31 cellular contexts compared by ENCODE assay signal in genomic region chr6:7419065-7419464, GRCh38. TPM values are rescaled to one million over a fixed set of nuclear protein-coding genes. Genes with fewer than 3 reads are reported as not detected.
A peak's percentile ranks its signal among the peaks of the same experiment; 100 is the strongest.
DNase-seq lines count a peak whose midpoint lies in the region; ATAC-seq and TF ChIP-seq lines count a peak whose summit lies in the region.
"Had no signal": no experiment of that assay in that cellular context is flagged by ENCODE, and none has a peak within 500 bp of the region (broad histone marks: within the 10 kb centered on the region; RNA-seq: fewer than 3 reads in every experiment).

No MANE protein-coding gene starts in this region.

- no peak overlapping the region for H2AK5ac ChIP-seq in mesenchymal stem cell (ENCODE audit: low read length, severe bottlenecking)

- no peaks in the 10 kb centered on the region for H3K9me3 ChIP-seq in Caco-2
- no peaks in the 10 kb centered on the region for H3K9me3 ChIP-seq in mesenchymal stem cell (ENCODE audit: control insufficient read depth, low read length)
- H3K9me3 ChIP-seq: mucosa of descending colon, suprapubic skin, vagina had no signal

- TF ChIP-seq CTCF in Caco-2 (IDR thresholded peaks at IDR 0.05; ENCODE audit: insufficient read depth in 1 of 2, low read depth in 1 of 2, low read length in 1 of 2, severe bottlenecking in 1 of 2, unreplicated experiment in 1 of 2) (no peak), GM10248 (IDR thresholded peaks at IDR 0.05; ENCODE audit: control extremely low read depth, extremely low read depth, low read depth, missing control alignments) (no peak)

- no peak overlapping the region for H2BK12ac ChIP-seq in mesenchymal stem cell (ENCODE audit: low read length in 2 of 2)

- intact Hi-C loops in Caco-2 (cut with micrococcal nuclease; ENCODE audit: unreplicated experiment) (no loop called here), posterior cingulate gyrus (cut with DNase I) (no loop called here)

- H2BK5ac ChIP-seq in mesenchymal stem cell (ENCODE audit: low read depth, low read length, poor library complexity, severe bottlenecking): no peak overlapping the region

- peaks cover 42% of the 10 kb centered on the region for H3K4me1 Mint-ChIP-seq in Caco-2 (ENCODE audit: low read depth, unreplicated experiment)
- H3K4me1 Mint-ChIP-seq: immature natural killer cell; stimulated activated effector memory CD8-positive, alpha-beta T cell treated with anti-CD3 and anti-CD28 coated beads, Interleukin-12 subunit alpha, Interleukin-12 subunit beta, amount 100 ng/mL, for 72 hours had no signal

- H2BK15ac ChIP-seq in mesenchymal stem cell (ENCODE audit: low read depth, poor library complexity, severe bottlenecking): no peak overlapping the region

- WGBS in mesenchymal stem cell: 13% methylated on average over 1 of the region's 1 CpG

- BruUV-seq in Caco-2 (replicated peaks; lab: Mats Ljungman, UMichigan): no TSS peak

- no peaks in the 10 kb centered on the region for H3K9me3 Mint-ChIP-seq in Caco-2 (ENCODE audit: unreplicated experiment)
- no peaks in the 10 kb centered on the region for H3K9me3 Mint-ChIP-seq in activated naive CD4-positive, alpha-beta T cell treated with anti-CD3 and anti-CD28 coated beads, Interleukin-2, amount 50 U/mL, for 72 hours
- H3K9me3 Mint-ChIP-seq: CD4-positive, CD25-positive, alpha-beta regulatory T cell; dendritic cell treated with granulocyte-macrophage colony-stimulating factor and Interleukin-4, amounts not matched to agents 40 ng/mL and 50 ng/mL, for 4 days; immature natural killer cell; stimulated activated effector memory CD8-positive, alpha-beta T cell treated with anti-CD3 and anti-CD28 coated beads, Interleukin-12 subunit alpha, Interleukin-12 subunit beta, amount 100 ng/mL, for 72 hours had no signal

- H3K4me3 ChIP-seq in Caco-2 (ENCODE audit: low read depth, low read length) (no peak overlapping the region), mesenchymal stem cell (ENCODE audit: insufficient read depth in 1 of 2, low read depth in 1 of 2, low read length in 2 of 2) (no peak overlapping the region)
- H3K4me3 ChIP-seq: mucosa of descending colon, suprapubic skin, vagina had no signal

- peak overlapping the region; percentile 45 for H3K4me3 Mint-ChIP-seq in Caco-2 (ENCODE audit: unreplicated experiment)
- H3K4me3 Mint-ChIP-seq: CD4-positive, CD25-positive, alpha-beta regulatory T cell; dendritic cell treated with granulocyte-macrophage colony-stimulating factor and Interleukin-4, amounts not matched to agents 40 ng/mL and 50 ng/mL, for 4 days; immature natural killer cell; stimulated activated effector memory CD8-positive, alpha-beta T cell treated with anti-CD3 and anti-CD28 coated beads, Interleukin-12 subunit alpha, Interleukin-12 subunit beta, amount 100 ng/mL, for 72 hours had no signal

- peaks cover 33% of the 10 kb centered on the region for H3K36me3 Mint-ChIP-seq in Caco-2 (ENCODE audit: insufficient read depth, unreplicated experiment)
- peaks cover 19 to 29% of the 10 kb centered on the region in 2 donors for H3K36me3 Mint-ChIP-seq in activated naive CD4-positive, alpha-beta T cell treated with anti-CD3 and anti-CD28 coated beads, Interleukin-2, amount 50 U/mL, for 72 hours

- H3K18ac ChIP-seq in mesenchymal stem cell (ENCODE audit: low read depth in 1 of 2, low read length in 2 of 2): peak overlapping the region in 1 of 2 experiments; percentile 55

- H4K91ac ChIP-seq in mesenchymal stem cell (ENCODE audit: low read length): no peak overlapping the region

- CTCF ChIA-PET in Caco-2 (lab: Charles Lee): interaction anchor here (0.6 to 0.8 kb wide), 3 partner anchors 47 to 196 kb away, joined by 3 to 4 read pairs (median 4); no protein-coding TSS in a partner anchor
- CTCF ChIA-PET in GM10248 (lab: Yijun Ruan, JAX): interaction anchor here (1.6 kb wide), 1 partner anchor 19 kb away, joined by 3 read pairs; no protein-coding TSS in a partner anchor

- no peak overlapping the region for H4K8ac ChIP-seq in mesenchymal stem cell (ENCODE audit: low read length)

- peaks cover 4% of the 10 kb centered on the region for H3K79me1 ChIP-seq in mesenchymal stem cell (replicated peaks; ENCODE audit: low read length, poor library complexity, severe bottlenecking)

- H3K27me3 ChIP-seq in Caco-2 (replicated peaks; ENCODE audit: control insufficient read depth, insufficient read depth, low read length) (no peaks in the 10 kb centered on the region), mesenchymal stem cell (ENCODE audit: control insufficient read depth in 1 of 2, insufficient read depth in 1 of 2, low read length in 2 of 2) (no peaks in the 10 kb centered on the region)
- H3K27me3 ChIP-seq: foreskin keratinocyte, suprapubic skin, vagina had no signal

- H3K4me1 ChIP-seq in Caco-2 (peaks cover 53% of the 10 kb centered on the region), mesenchymal stem cell (ENCODE audit: control insufficient read depth, insufficient read depth, low read depth, low read length) (peaks cover 6% of the 10 kb centered on the region)
- H3K4me1 ChIP-seq: foreskin keratinocyte, vagina had no signal

- POLR2A ChIA-PET in Caco-2 (lab: Charles Lee) (no interaction called here), GM10248 (lab: Yijun Ruan, JAX) (no interaction called here)

- no peaks in the 10 kb centered on the region for H3K27me3 Mint-ChIP-seq in Caco-2 (ENCODE audit: insufficient read depth, unreplicated experiment)
- H3K27me3 Mint-ChIP-seq: CD4-positive, CD25-positive, alpha-beta regulatory T cell; dendritic cell treated with granulocyte-macrophage colony-stimulating factor and Interleukin-4, amounts not matched to agents 40 ng/mL and 50 ng/mL, for 4 days had no signal

- H3K36me3 ChIP-seq in Caco-2 (ENCODE audit: control insufficient read depth, insufficient read depth, low read length) (no peaks in the 10 kb centered on the region), mesenchymal stem cell (ENCODE audit: control insufficient read depth in 1 of 2, insufficient read depth in 2 of 2, low read depth in 1 of 2, low read length in 2 of 2) (peaks cover 15 to 42% of the 10 kb centered on the region in 2 experiments)

- no peak for ATAC-seq in activated naive CD4-positive, alpha-beta T cell treated with anti-CD3 and anti-CD28 coated beads, Interleukin-2, amount 50 U/mL, for 72 hours
- ATAC-seq: foreskin keratinocyte; HCT116; left ventricle myocardium superior; mucosa of descending colon; Right ventricle myocardium inferior; stimulated activated effector memory CD8-positive, alpha-beta T cell treated with anti-CD3 and anti-CD28 coated beads, Interleukin-12 subunit alpha, Interleukin-12 subunit beta, amount 100 ng/mL, for 72 hours had no signal

- no peak overlapping the region for H3K14ac ChIP-seq in mesenchymal stem cell (ENCODE audit: low read length in 2 of 2)

- H3K23ac ChIP-seq in mesenchymal stem cell (ENCODE audit: low read length in 2 of 2): no peak overlapping the region

- peak in 1 of 2 experiments; percentile 48 for DNase-seq in Caco-2
- peak; percentile 11 for DNase-seq in SK-N-DZ (ENCODE audit: low spot score)
- peak; percentile 21 for DNase-seq in fibroblast of gingiva (ENCODE audit: low read depth)
- DNase-seq in mesenchymal stem cell: peak; percentile 75
- DNase-seq in NCI-H2081 treated with DMSO at 0.1 percent for 48 hours (lab: John Stamatoyannopoulos, UW): no peak
- no peak for DNase-seq in GM10248 (ENCODE audit: extremely low spot score)
- DNase-seq in posterior cingulate gyrus: no peak
- no peak for DNase-seq in activated naive CD4-positive, alpha-beta T cell treated with anti-CD3 and anti-CD28 coated beads, Interleukin-2, amount 50 U/mL, for 72 hours (ENCODE audit: low spot score in 2 of 2)
- DNase-seq: activated CD4-positive, alpha-beta T cell treated with anti-CD3 and anti-CD28 coated beads for 48 hours; activated gamma-delta T cell treated with Interleukin-2 at 50 U/mL for 16 hours; amniotic stem cell; CD4-positive, CD25-positive, alpha-beta regulatory T cell; DMS79; foreskin keratinocyte; immature natural killer cell; left ventricle myocardium superior; mucosa of descending colon; MV-4-11; NCI-H187 treated with DMSO at 0.1 percent for 48 hours; NCI-H2227 treated with DMSO at 0.1 percent for 48 hours; stimulated activated CD4-positive, alpha-beta T cell treated with anti-CD3 and anti-CD28 coated beads, Interleukin-2, amount 100 ng/mL, for 24 hours had no signal

- no peak overlapping the region for H3K9ac ChIP-seq in mesenchymal stem cell (ENCODE audit: low read length)
- H3K9ac ChIP-seq: KMS-11 had no signal

- no peak overlapping the region for H3K4ac ChIP-seq in mesenchymal stem cell (ENCODE audit: low read depth in 1 of 2, low read length in 2 of 2)

- peak overlapping the region; percentile 46 for H3K27ac Mint-ChIP-seq in Caco-2 (ENCODE audit: unreplicated experiment)
- H3K27ac Mint-ChIP-seq in activated naive CD4-positive, alpha-beta T cell treated with anti-CD3 and anti-CD28 coated beads, Interleukin-2, amount 50 U/mL, for 72 hours: no peak overlapping the region
- H3K27ac Mint-ChIP-seq: dendritic cell treated with granulocyte-macrophage colony-stimulating factor and Interleukin-4, amounts not matched to agents 40 ng/mL and 50 ng/mL, for 4 days; stimulated activated effector memory CD8-positive, alpha-beta T cell treated with anti-CD3 and anti-CD28 coated beads, Interleukin-12 subunit alpha, Interleukin-12 subunit beta, amount 100 ng/mL, for 72 hours had no signal

- H3K27ac ChIP-seq in mesenchymal stem cell (ENCODE audit: low read length, poor library complexity, severe bottlenecking): no peak overlapping the region
- H3K27ac ChIP-seq: foreskin keratinocyte, KMS-11, suprapubic skin, vagina had no signal

- no peak overlapping the region for H2BK120ac ChIP-seq in mesenchymal stem cell (ENCODE audit: low read depth, low read length)

- no peak overlapping the region for H2AFZ ChIP-seq in mesenchymal stem cell (ENCODE audit: low read depth, low read length)

- H3K4me2 ChIP-seq in mesenchymal stem cell (ENCODE audit: low read length, poor library complexity, severe bottlenecking): no peak overlapping the region
- H3K4me2 ChIP-seq: KMS-11 had no signal

RNA-seq across cellular contexts. Expression of gene RIOK1, which starts 29.5 kb away (rescaled TPM):
- 34.2 and 36.1 TPM in 2 replicates for total RNA-seq in Caco-2 (2022)
- polyA plus RNA-seq in SK-N-DZ (2014; cell fraction: cytosol; rRNA removed): 25.8 and 28.9 TPM in 2 replicates
- 32.1 and 37.4 TPM in 2 replicates for polyA plus RNA-seq in SK-N-DZ (2014; cell fraction: nucleus; rRNA removed)
- 17.8 TPM for polyA plus RNA-seq in mesenchymal stem cell (2013, experiment 1 of 2)
- 17.4 TPM for polyA plus RNA-seq in mesenchymal stem cell (2013, experiment 2 of 2)
- total RNA-seq in activated naive CD4-positive, alpha-beta T cell treated with anti-CD3 and anti-CD28 coated beads, Interleukin-2, amount 50 U/mL, for 72 hours: 10 to 100 TPM; 35.8 to 36.5 TPM

RNA-seq across cellular contexts. Expression of gene CAGE1, which starts 29.5 kb away (rescaled TPM):
- total RNA-seq in Caco-2 (2022): 0.26 and 0.59 TPM in 2 replicates
- polyA plus RNA-seq in SK-N-DZ (2014; cell fraction: cytosol; rRNA removed): 0.09 TPM in 1 of 2 replicates, not detected in the other
- polyA plus RNA-seq in SK-N-DZ (2014; cell fraction: nucleus; rRNA removed): not detected in 2 replicates
- polyA plus RNA-seq in mesenchymal stem cell (2013, experiment 1 of 2): not detected
- not detected for polyA plus RNA-seq in mesenchymal stem cell (2013, experiment 2 of 2)
- total RNA-seq in activated naive CD4-positive, alpha-beta T cell treated with anti-CD3 and anti-CD28 coated beads, Interleukin-2, amount 50 U/mL, for 72 hours: under 1 TPM in 1 of 2 donors, not detected in 1; 0.30 TPM
- total RNA-seq: left ventricle myocardium superior, posterior vena cava, skeletal muscle tissue, suprapubic skin, vagina had no signal
- polyA plus RNA-seq: neural cell had no signal

Comparison
In these comparisons a context has a peak if more than half of its experiments do, and no peak if none do; other contexts are left out.
1. DNase-seq: peak in SK-N-DZ (single experiment), fibroblast of gingiva (single experiment) and mesenchymal stem cell (single experiment); none in NCI-H2081 treated with DMSO at 0.1 percent for 48 hours (single experiment), GM10248 (single experiment), posterior cingulate gyrus (0 of 10) and activated naive CD4-positive, alpha-beta T cell treated with anti-CD3 and anti-CD28 coated beads, Interleukin-2, amount 50 U/mL, for 72 hours (0 of 2).